In genomic region chr7:130294314-130294713, GRCh38 we compare ENCODE assay signal across 21 cellular contexts. TPM values are rescaled to one million over a fixed set of nuclear protein-coding genes. Genes with fewer than 3 reads are reported as not detected.
DNase-seq lines count a peak whose midpoint lies in the region; ATAC-seq and TF ChIP-seq lines count a peak whose summit lies in the region.
"Had no signal": no experiment of that assay in that cellular context is flagged by ENCODE, and none has a peak within 500 bp of the region (broad histone marks: within the 10 kb centered on the region; RNA-seq: fewer than 3 reads in every experiment).

No MANE protein-coding gene starts in this region.

- no peak overlapping the region for H3K4me3 ChIP-seq in GM12865 (ENCODE audit: low read depth, low read length)
- H3K4me3 ChIP-seq in NB4 (ENCODE audit: low read depth, low read length) = no peak overlapping the region
- no peak overlapping the region for H3K4me3 ChIP-seq in breast epithelium
- H3K4me3 ChIP-seq in left lung = no peak overlapping the region
- no peak overlapping the region for H3K4me3 ChIP-seq in mesendoderm (ENCODE audit: low read length)

- no peak for TF ChIP-seq POLR2A in NB4 (IDR thresholded peaks at IDR 0.05; ENCODE audit: extremely low read depth, insufficient read length)
- no peak for TF ChIP-seq POLR2A in breast epithelium (IDR thresholded peaks at IDR 0.05)

- H2AK5ac ChIP-seq in mesendoderm (ENCODE audit: low read length) = no peak overlapping the region

- no peak overlapping the region for H3K4ac ChIP-seq in mesendoderm (ENCODE audit: low read depth, low read length)

- no peak overlapping the region for H4K5ac ChIP-seq in mesendoderm (ENCODE audit: low read length)

- no CpG with 5 or more reads among the region's 5 CpGs for WGBS in mesendoderm (ENCODE audit: extremely low coverage, insufficient coverage, low lambda C conversion rate)

- H3K27ac ChIP-seq in breast epithelium = peak overlapping the region; percentile 14 to 57
- H3K27ac ChIP-seq in left lung = no peak overlapping the region
- H3K27ac ChIP-seq in mesendoderm (ENCODE audit: low read depth, low read length) = no peak overlapping the region
- H3K27ac ChIP-seq: parathyroid adenoma had no signal

- no peak overlapping the region for H2BK120ac ChIP-seq in mesendoderm (ENCODE audit: low read depth, low read length)

- H3K4me2 ChIP-seq in mesendoderm (ENCODE audit: low read length) = no peak overlapping the region

- ATAC-seq in left lung (no peak), GM21515 (IDR thresholded peaks at IDR 0.05; ENCODE audit: unreplicated experiment) (no peak)
- ATAC-seq: left cardiac atrium; stimulated activated naive CD8-positive, alpha-beta T cell treated with anti-CD3 and anti-CD28 coated beads, Interleukin-15, amount 100 ng/mL, for 72 hours had no signal

- no peak overlapping the region for H2BK5ac ChIP-seq in mesendoderm (ENCODE audit: low read length)

- TF ChIP-seq CTCF in GM12865 (IDR thresholded peaks at IDR 0.05; ENCODE audit: insufficient read depth, low read depth, low read length, missing control alignments) (no peak), NB4 (IDR thresholded peaks at IDR 0.05; ENCODE audit: low read depth, low read length) (no peak), breast epithelium (IDR thresholded peaks at IDR 0.05) (no peak), nephron (IDR thresholded peaks at IDR 0.05; ENCODE audit: unreplicated experiment in 3 of 3) (no peak), left lung (IDR thresholded peaks at IDR 0.05) (no peak)

- no peaks in the 10 kb centered on the region for H3K79me2 ChIP-seq in mesendoderm (ENCODE audit: control insufficient read depth, insufficient read depth, low read length)
- H3K79me2 ChIP-seq: parathyroid adenoma had no signal

- H2BK15ac ChIP-seq in mesendoderm (replicated peaks; ENCODE audit: low read depth) = no peak overlapping the region

- H3K9me3 ChIP-seq in breast epithelium (no peaks in the 10 kb centered on the region), left lung (no peaks in the 10 kb centered on the region)

- intact Hi-C loops in breast epithelium (cut with DNase I; ENCODE audit: low total_unique reads) (no loop called here), left lung (cut with DNase I) (no loop called here)

- H3K36me3 Mint-ChIP-seq in nephron (ENCODE audit: low read depth) = peaks cover 3% of the 10 kb centered on the region
- H3K36me3 Mint-ChIP-seq: CD14-positive monocyte had no signal

- no peaks in the 10 kb centered on the region for H3K36me3 ChIP-seq in breast epithelium
- H3K36me3 ChIP-seq in left lung = no peaks in the 10 kb centered on the region
- no peaks in the 10 kb centered on the region for H3K36me3 ChIP-seq in mesendoderm (ENCODE audit: control insufficient read depth, insufficient read depth, low read length)

- no peak overlapping the region for H3K18ac ChIP-seq in mesendoderm (ENCODE audit: low read length)

- peaks cover 0 to 11% of the 10 kb centered on the region in 2 donors for H3K4me1 ChIP-seq in breast epithelium
- no peaks in the 10 kb centered on the region for H3K4me1 ChIP-seq in left lung
- no peaks in the 10 kb centered on the region for H3K4me1 ChIP-seq in mesendoderm (ENCODE audit: control insufficient read depth, low read depth, low read length)
- H3K4me1 ChIP-seq: parathyroid adenoma had no signal

- peak overlapping the region; percentile 19 to 61 (median 28) for H3K27ac Mint-ChIP-seq in nephron
- H3K27ac Mint-ChIP-seq: CD14-positive monocyte; stimulated activated naive CD8-positive, alpha-beta T cell treated with anti-CD3 and anti-CD28 coated beads, Interleukin-15, amount 100 ng/mL, for 72 hours; T-helper 2 cell treated with Interferon-gamma antibody and Interleukin-4, amounts not matched to agents 5 μg/mL and 100 μg/mL, for 36 hours had no signal

- H3K56ac ChIP-seq in mesendoderm (ENCODE audit: low read length) = no peak overlapping the region

- no peak overlapping the region for H4K8ac ChIP-seq in mesendoderm (ENCODE audit: low read depth, low read length)

- H3K23ac ChIP-seq in mesendoderm (ENCODE audit: low read length) = no peak overlapping the region

- H3K27me3 ChIP-seq in breast epithelium (no peaks in the 10 kb centered on the region), left lung (no peaks in the 10 kb centered on the region), mesendoderm (ENCODE audit: insufficient read depth, low read length, poor library complexity) (no peaks in the 10 kb centered on the region)

- no peaks in the 10 kb centered on the region for H3K79me1 ChIP-seq in mesendoderm (ENCODE audit: low read length)

- peaks cover 62% of the 10 kb centered on the region for H3K4me1 Mint-ChIP-seq in nephron
- H3K4me1 Mint-ChIP-seq: stimulated activated naive CD8-positive, alpha-beta T cell treated with anti-CD3 and anti-CD28 coated beads, Interleukin-15, amount 100 ng/mL, for 72 hours had no signal

- H3K9ac ChIP-seq in mesendoderm (ENCODE audit: low read length) = no peak overlapping the region
- H3K9ac ChIP-seq: parathyroid adenoma had no signal

- peaks cover 3% of the 10 kb centered on the region for H3K27me3 Mint-ChIP-seq in nephron (ENCODE audit: low read depth)
- H3K27me3 Mint-ChIP-seq: stimulated activated naive CD8-positive, alpha-beta T cell treated with anti-CD3 and anti-CD28 coated beads, Interleukin-15, amount 100 ng/mL, for 72 hours had no signal

- DNase-seq in GM12865 (ENCODE audit: low read depth) (peak; percentile 69), NB4 (ENCODE audit: low read depth) (peak; percentile 43), breast epithelium (ENCODE audit: low spot score in 2 of 2) (no peak), NCI-H1417 treated with DMSO at 0.1 percent for 48 hours (lab: John Stamatoyannopoulos, UW) (no peak), left lung (no peak), mesendoderm (no peak)
- DNase-seq: activated CD4-positive, alpha-beta T cell treated with anti-CD3 and anti-CD28 coated beads for 4 hours; activated T-cell treated with anti-CD3 and anti-CD28 coated beads, Interleukin-2, amount 50 U/mL, for 1 hour; DMS79; HCEC 1CT; Kasumi-1; left cardiac atrium; NCI-H2081 treated with DMSO at 0.1 percent for 48 hours; SIG-M5; stimulated activated CD4-positive, alpha-beta T cell treated with anti-CD3 and anti-CD28 coated beads, Interleukin-12 subunit alpha, Interleukin-12 subunit beta, amount 100 ng/mL, for 4 hours; stimulated activated naive CD8-positive, alpha-beta T cell treated with anti-CD3 and anti-CD28 coated beads, Interleukin-15, amount 100 ng/mL, for 72 hours had no signal

- H3K9me3 Mint-ChIP-seq in nephron = no peaks in the 10 kb centered on the region
- H3K9me3 Mint-ChIP-seq: stimulated activated naive CD8-positive, alpha-beta T cell treated with anti-CD3 and anti-CD28 coated beads, Interleukin-15, amount 100 ng/mL, for 72 hours; T-helper 2 cell treated with Interferon-gamma antibody and Interleukin-4, amounts not matched to agents 5 μg/mL and 100 μg/mL, for 36 hours had no signal

- H3K4me3 Mint-ChIP-seq in nephron = no peak overlapping the region
- H3K4me3 Mint-ChIP-seq: CD14-positive monocyte; stimulated activated naive CD8-positive, alpha-beta T cell treated with anti-CD3 and anti-CD28 coated beads, Interleukin-15, amount 100 ng/mL, for 72 hours; T-helper 2 cell treated with Interferon-gamma antibody and Interleukin-4, amounts not matched to agents 5 μg/mL and 100 μg/mL, for 36 hours had no signal

RNA-seq across cellular contexts. Expression of gene CPA4, which starts 1.4 kb away (rescaled TPM):
- total RNA-seq in breast epithelium (1 to 10 TPM in 1 of 3 donors, under 1 TPM in 1, not detected in 1; 0.98 to 2.0 TPM), left lung (1 to 10 TPM in 1 of 2 donors, under 1 TPM in 1; 0.20 to 1.5 TPM)
- polyA plus RNA-seq in mesendoderm (2013, experiment 1 of 2) = not detected
- polyA plus RNA-seq in mesendoderm (2013, experiment 2 of 2) = not detected
- polyA plus RNA-seq: CD14-positive monocyte had no signal

RNA-seq across cellular contexts. Expression of gene CPA2, which starts 27.7 kb away (rescaled TPM):
- total RNA-seq in breast epithelium = not detected
- not detected for total RNA-seq in left lung
- 0.10 TPM for polyA plus RNA-seq in mesendoderm (2013, experiment 1 of 2)
- 0.06 TPM for polyA plus RNA-seq in mesendoderm (2013, experiment 2 of 2)
- polyA plus RNA-seq: CD14-positive monocyte had no signal

RNA-seq across cellular contexts. Expression of gene CPA5, which starts 50.3 kb away (rescaled TPM):
- total RNA-seq in breast epithelium (not detected), left lung (not detected)
- not detected for polyA plus RNA-seq in mesendoderm (2013, experiment 1 of 2)
- 0.07 TPM for polyA plus RNA-seq in mesendoderm (2013, experiment 2 of 2)
- total RNA-seq: left cardiac atrium had no signal
- polyA plus RNA-seq: CD14-positive monocyte had no signal

Comparison
In these comparisons a context has a peak if more than half of its experiments do, and no peak if none do; other contexts are left out.
1. DNase-seq: peak in GM12865 (single experiment) and NB4 (single experiment); none in breast epithelium (0 of 2), NCI-H1417 treated with DMSO at 0.1 percent for 48 hours (single experiment), left lung (0 of 2) and mesendoderm (single experiment).
2. H3K27ac ChIP-seq: peak in breast epithelium (2 of 2); none in left lung (0 of 2) and mesendoderm (single experiment).